In the genomic region with DNA sequence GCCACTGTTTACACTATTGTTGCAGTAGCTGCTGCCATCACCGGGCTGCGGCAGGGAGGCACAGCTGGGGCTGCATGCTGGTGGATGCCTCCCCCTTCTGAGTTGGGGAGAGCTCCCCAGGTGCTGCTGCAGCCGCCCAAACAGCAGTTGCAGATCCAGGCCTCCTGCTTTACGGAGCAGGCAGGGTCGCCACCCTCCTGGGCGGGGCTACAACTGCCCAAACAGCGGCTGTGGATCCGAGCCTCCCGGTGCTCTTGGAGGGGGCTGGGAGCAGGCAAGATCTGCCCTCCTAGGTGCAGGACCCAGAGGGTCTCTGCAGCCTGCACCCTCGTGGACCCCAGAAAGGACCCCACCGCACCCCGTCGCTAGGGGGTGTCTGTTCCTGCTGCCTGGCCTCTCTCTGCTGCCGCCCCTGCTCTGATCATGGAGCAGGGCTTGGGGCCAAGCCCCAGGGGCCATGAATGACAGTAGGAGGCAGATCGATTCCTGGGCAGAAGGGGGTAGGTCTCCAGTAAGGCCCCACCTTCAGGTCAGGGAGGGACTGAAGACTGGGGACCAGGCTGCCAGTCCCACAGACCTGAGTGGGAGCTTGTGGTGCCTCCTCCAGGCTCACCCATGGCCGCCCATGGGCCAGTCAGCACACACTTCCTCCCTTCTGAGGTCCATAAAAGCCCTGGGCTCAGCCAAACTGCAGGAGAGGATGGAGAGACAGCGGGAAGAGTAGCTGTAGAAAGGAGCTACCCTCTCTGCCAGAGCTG, we compare ENCODE assay signal across 1 cellular context.
TF ChIP-seq lines count a peak whose summit lies in the region.

No MANE protein-coding gene starts in this region.

TF ChIP-seq in HEK293, 187 proteins besides CTCF, POLR2A, EP300 and RAD21 (continued from another document):
- TF ChIP-seq, protein P1, sequence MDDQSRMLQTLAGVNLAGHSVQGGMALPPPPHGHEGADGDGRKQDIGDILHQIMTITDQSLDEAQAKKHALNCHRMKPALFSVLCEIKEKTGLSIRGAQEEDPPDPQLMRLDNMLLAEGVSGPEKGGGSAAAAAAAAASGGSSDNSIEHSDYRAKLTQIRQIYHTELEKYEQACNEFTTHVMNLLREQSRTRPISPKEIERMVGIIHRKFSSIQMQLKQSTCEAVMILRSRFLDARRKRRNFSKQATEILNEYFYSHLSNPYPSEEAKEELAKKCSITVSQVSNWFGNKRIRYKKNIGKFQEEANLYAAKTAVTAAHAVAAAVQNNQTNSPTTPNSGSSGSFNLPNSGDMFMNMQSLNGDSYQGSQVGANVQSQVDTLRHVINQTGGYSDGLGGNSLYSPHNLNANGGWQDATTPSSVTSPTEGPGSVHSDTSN (CRISPR knock-in tag; IDR thresholded peaks at IDR 0.05), result no peak
- TF ChIP-seq ZNF561 (tag by site-specific recombination; IDR thresholded peaks at IDR 0.05; ENCODE audit: borderline replicate concordance) (no peak), BCL6B (tag by site-specific recombination; IDR thresholded peaks at IDR 0.05) (no peak), ZXDB (tag by site-specific recombination; IDR thresholded peaks at IDR 0.05) (no peak), ZNF423 (tag by site-specific recombination; IDR thresholded peaks at IDR 0.05) (no peak), ZNF76 (tag by site-specific recombination; IDR thresholded peaks at IDR 0.05; ENCODE audit: borderline replicate concordance, low read depth) (no peak), KLF8 (tag by site-specific recombination; IDR thresholded peaks at IDR 0.05) (no peak), ZNF324 (tag by site-specific recombination; IDR thresholded peaks at IDR 0.05) (no peak), ZNF660 (tag by site-specific recombination; IDR thresholded peaks at IDR 0.05) (no peak), ZNF302 (tag by site-specific recombination; IDR thresholded peaks at IDR 0.05; ENCODE audit: low read depth) (no peak), ZNF335 (tag by site-specific recombination; conservative IDR thresholded peaks at IDR 0.05) (peak; percentile 48; the same call in 1 of the 2 replicates), MZF1 (tag by site-specific recombination; IDR thresholded peaks at IDR 0.05; ENCODE audit: borderline replicate concordance) (no peak), GLIS1 (tag by site-specific recombination; IDR thresholded peaks at IDR 0.05) (peak; percentile 50), ZBTB20 (tag by site-specific recombination; IDR thresholded peaks at IDR 0.05) (no peak), KLF1 (tag by site-specific recombination; IDR thresholded peaks at IDR 0.05) (peak; percentile 23; the same call in 1 of the 2 replicates), SCRT2 (tag by site-specific recombination; IDR thresholded peaks at IDR 0.05) (no peak), YY2 (tag by site-specific recombination; IDR thresholded peaks at IDR 0.05) (no peak)
- TF ChIP-seq, protein P2, sequence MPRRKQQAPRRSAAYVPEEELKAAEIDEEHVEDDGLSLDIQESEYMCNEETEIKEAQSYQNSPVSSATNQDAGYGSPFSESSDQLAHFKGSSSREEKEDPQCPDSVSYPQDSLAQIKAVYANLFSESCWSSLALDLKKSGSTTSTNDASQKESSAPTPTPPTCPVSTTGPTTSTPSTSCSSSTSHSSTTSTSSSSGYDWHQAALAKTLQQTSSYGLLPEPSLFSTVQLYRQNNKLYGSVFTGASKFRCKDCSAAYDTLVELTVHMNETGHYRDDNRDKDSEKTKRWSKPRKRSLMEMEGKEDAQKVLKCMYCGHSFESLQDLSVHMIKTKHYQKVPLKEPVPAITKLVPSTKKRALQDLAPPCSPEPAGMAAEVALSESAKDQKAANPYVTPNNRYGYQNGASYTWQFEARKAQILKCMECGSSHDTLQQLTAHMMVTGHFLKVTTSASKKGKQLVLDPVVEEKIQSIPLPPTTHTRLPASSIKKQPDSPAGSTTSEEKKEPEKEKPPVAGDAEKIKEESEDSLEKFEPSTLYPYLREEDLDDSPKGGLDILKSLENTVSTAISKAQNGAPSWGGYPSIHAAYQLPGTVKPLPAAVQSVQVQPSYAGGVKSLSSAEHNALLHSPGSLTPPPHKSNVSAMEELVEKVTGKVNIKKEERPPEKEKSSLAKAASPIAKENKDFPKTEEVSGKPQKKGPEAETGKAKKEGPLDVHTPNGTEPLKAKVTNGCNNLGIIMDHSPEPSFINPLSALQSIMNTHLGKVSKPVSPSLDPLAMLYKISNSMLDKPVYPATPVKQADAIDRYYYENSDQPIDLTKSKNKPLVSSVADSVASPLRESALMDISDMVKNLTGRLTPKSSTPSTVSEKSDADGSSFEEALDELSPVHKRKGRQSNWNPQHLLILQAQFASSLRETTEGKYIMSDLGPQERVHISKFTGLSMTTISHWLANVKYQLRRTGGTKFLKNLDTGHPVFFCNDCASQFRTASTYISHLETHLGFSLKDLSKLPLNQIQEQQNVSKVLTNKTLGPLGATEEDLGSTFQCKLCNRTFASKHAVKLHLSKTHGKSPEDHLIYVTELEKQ (tag by site-specific recombination; IDR thresholded peaks at IDR 0.05; ENCODE audit: borderline replicate concordance), result no peak
- TF ChIP-seq, protein P3, sequence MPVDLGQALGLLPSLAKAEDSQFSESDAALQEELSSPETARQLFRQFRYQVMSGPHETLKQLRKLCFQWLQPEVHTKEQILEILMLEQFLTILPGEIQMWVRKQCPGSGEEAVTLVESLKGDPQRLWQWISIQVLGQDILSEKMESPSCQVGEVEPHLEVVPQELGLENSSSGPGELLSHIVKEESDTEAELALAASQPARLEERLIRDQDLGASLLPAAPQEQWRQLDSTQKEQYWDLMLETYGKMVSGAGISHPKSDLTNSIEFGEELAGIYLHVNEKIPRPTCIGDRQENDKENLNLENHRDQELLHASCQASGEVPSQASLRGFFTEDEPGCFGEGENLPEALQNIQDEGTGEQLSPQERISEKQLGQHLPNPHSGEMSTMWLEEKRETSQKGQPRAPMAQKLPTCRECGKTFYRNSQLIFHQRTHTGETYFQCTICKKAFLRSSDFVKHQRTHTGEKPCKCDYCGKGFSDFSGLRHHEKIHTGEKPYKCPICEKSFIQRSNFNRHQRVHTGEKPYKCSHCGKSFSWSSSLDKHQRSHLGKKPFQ (tag by site-specific recombination; IDR thresholded peaks at IDR 0.05), result no peak
